Comparison of ENCODE assay signal across 11 cellular contexts in genomic region chr18:63603772-63604171, GRCh38. TPM values are rescaled to one million over a fixed set of nuclear protein-coding genes. Genes with fewer than 3 reads are reported as not detected.
DNase-seq lines count a peak whose midpoint lies in the region; ATAC-seq, FAIRE-seq and TF ChIP-seq lines count a peak whose summit lies in the region.
"Had no signal": no experiment of that assay in that cellular context is flagged by ENCODE, and none has a peak within 500 bp of the region (broad histone marks: within the 10 kb centered on the region; RNA-seq: fewer than 3 reads in every experiment).

No MANE protein-coding gene starts in this region.

- 40% methylated on average over 1 of the region's 1 CpG for WGBS in esophagus muscularis mucosa

- no peak overlapping the region for H3K27ac ChIP-seq in astrocyte (ENCODE audit: low read depth, low read length)
- no peak overlapping the region for H3K27ac ChIP-seq in esophagus muscularis mucosa (replicated peaks in 1 of 4)

- no peak for TF ChIP-seq EP300 in esophagus muscularis mucosa (IDR thresholded peaks at IDR 0.05)

- H3K4me3 Mint-ChIP-seq in astrocyte (ENCODE audit: unreplicated experiment), result no peak overlapping the region
- H3K4me3 Mint-ChIP-seq: naive B cell had no signal

- ATAC-seq in GM19468 (IDR thresholded peaks at IDR 0.05; ENCODE audit: extremely low read depth, unreplicated experiment), result peak; percentile 86
- peak; percentile 98 for ATAC-seq in HG03064 (IDR thresholded peaks at IDR 0.05; ENCODE audit: low read depth, unreplicated experiment)
- ATAC-seq: HepG2 had no signal

- no peak for TF ChIP-seq POLR2A in esophagus muscularis mucosa (IDR thresholded peaks at IDR 0.05; ENCODE audit: low read depth)

- peaks cover 10% of the 10 kb centered on the region for H3K4me1 Mint-ChIP-seq in astrocyte (ENCODE audit: low read depth, unreplicated experiment)
- H3K4me1 Mint-ChIP-seq: naive B cell had no signal

- H3K27me3 ChIP-seq in astrocyte (ENCODE audit: insufficient read depth, low read length) (no peaks in the 10 kb centered on the region), esophagus muscularis mucosa (no peaks in the 10 kb centered on the region)

- H3K27me3 Mint-ChIP-seq in astrocyte (ENCODE audit: low read depth, unreplicated experiment), result no peaks in the 10 kb centered on the region

- peak; percentile 72 for FAIRE-seq in astrocyte (lab: Jason Lieb, UNC)
- FAIRE-seq: HepG2 had no signal

- no peaks in the 10 kb centered on the region for H3K79me2 ChIP-seq in astrocyte (ENCODE audit: insufficient read depth, low read length)

- TF ChIP-seq CTCF in GM10266 (IDR thresholded peaks at IDR 0.05; ENCODE audit: control insufficient read depth, insufficient read depth, low read depth, missing control alignments), result no peak
- TF ChIP-seq CTCF in astrocyte (IDR thresholded peaks at IDR 0.05; ENCODE audit: insufficient read depth, low read depth, low read length), result no peak
- TF ChIP-seq CTCF in esophagus muscularis mucosa (IDR thresholded peaks at IDR 0.05), result no peak

- no peak overlapping the region for H3K4me3 ChIP-seq in astrocyte (ENCODE audit: insufficient read depth, low read depth, low read length)
- no peak overlapping the region for H3K4me3 ChIP-seq in esophagus muscularis mucosa

- H3K36me3 Mint-ChIP-seq in astrocyte (ENCODE audit: low read depth, unreplicated experiment), result no peaks in the 10 kb centered on the region
- H3K36me3 Mint-ChIP-seq: naive B cell had no signal

- no peak overlapping the region for H3K9ac ChIP-seq in astrocyte (ENCODE audit: low read length)

- DNase-seq in GM10266 (ENCODE audit: extremely low spot score) (peak; percentile 42), astrocyte (ENCODE audit: low read depth) (peak; percentile 4), esophagus muscularis mucosa (ENCODE audit: extremely low spot score) (no peak), activated gamma-delta T cell (lab: John Stamatoyannopoulos, UW) (no peak), NCI-H2107 (lab: John Stamatoyannopoulos, UW) (no peak), nucleus accumbens (lab: John Stamatoyannopoulos, UW) (no peak)
- DNase-seq: Calu3, naive B cell had no signal

- intact Hi-C loops in esophagus muscularis mucosa (cut with DNase I), result no loop called here

- peak overlapping the region; percentile 16 for H3K27ac Mint-ChIP-seq in astrocyte (ENCODE audit: unreplicated experiment)

- H3K4me1 ChIP-seq in astrocyte (ENCODE audit: insufficient read depth, low read length), result no peaks in the 10 kb centered on the region
- no peaks in the 10 kb centered on the region for H3K4me1 ChIP-seq in esophagus muscularis mucosa

- no peak overlapping the region for H3K4me2 ChIP-seq in astrocyte (ENCODE audit: low read length)

- H3K36me3 ChIP-seq in astrocyte (ENCODE audit: insufficient read depth, low read length) (no peaks in the 10 kb centered on the region), esophagus muscularis mucosa (no peaks in the 10 kb centered on the region)

- H3K9me3 ChIP-seq in astrocyte (ENCODE audit: insufficient read depth, low read depth, low read length), result no peaks in the 10 kb centered on the region
- no peaks in the 10 kb centered on the region for H3K9me3 ChIP-seq in esophagus muscularis mucosa

- H2AFZ ChIP-seq in astrocyte (ENCODE audit: low read depth, low read length), result no peak overlapping the region

- no peaks in the 10 kb centered on the region for H4K20me1 ChIP-seq in astrocyte (ENCODE audit: insufficient read depth, low read length)

- no peaks in the 10 kb centered on the region for H3K9me3 Mint-ChIP-seq in astrocyte (ENCODE audit: unreplicated experiment)

RNA-seq across cellular contexts. Expression of gene SERPINB13, which starts 16.6 kb away (rescaled TPM):
- total RNA-seq in astrocyte (not detected in 2 replicates), esophagus muscularis mucosa (not detected)
- total RNA-seq: Calu3, HepG2 had no signal

RNA-seq across cellular contexts. Expression of gene SERPINB4, which starts 40.3 kb away (rescaled TPM):
- total RNA-seq in astrocyte (not detected in 2 replicates), esophagus muscularis mucosa (not detected)
- total RNA-seq: Calu3, HepG2 had no signal

RNA-seq across cellular contexts. Expression of gene SERPINB3, which starts 57.9 kb away (rescaled TPM):
- total RNA-seq in astrocyte, result not detected in 2 replicates
- total RNA-seq in esophagus muscularis mucosa, result not detected
- total RNA-seq: HepG2 had no signal

Comparison
In these comparisons a context has a peak if more than half of its experiments do, and no peak if none do; other contexts are left out.
1. DNase-seq: peak in GM10266 (single experiment) and astrocyte (single experiment); none in esophagus muscularis mucosa (single experiment), activated gamma-delta T cell (single experiment), NCI-H2107 (single experiment) and nucleus accumbens (0 of 56).